1 cellular context compared by ENCODE assay signal in the genomic region with DNA sequence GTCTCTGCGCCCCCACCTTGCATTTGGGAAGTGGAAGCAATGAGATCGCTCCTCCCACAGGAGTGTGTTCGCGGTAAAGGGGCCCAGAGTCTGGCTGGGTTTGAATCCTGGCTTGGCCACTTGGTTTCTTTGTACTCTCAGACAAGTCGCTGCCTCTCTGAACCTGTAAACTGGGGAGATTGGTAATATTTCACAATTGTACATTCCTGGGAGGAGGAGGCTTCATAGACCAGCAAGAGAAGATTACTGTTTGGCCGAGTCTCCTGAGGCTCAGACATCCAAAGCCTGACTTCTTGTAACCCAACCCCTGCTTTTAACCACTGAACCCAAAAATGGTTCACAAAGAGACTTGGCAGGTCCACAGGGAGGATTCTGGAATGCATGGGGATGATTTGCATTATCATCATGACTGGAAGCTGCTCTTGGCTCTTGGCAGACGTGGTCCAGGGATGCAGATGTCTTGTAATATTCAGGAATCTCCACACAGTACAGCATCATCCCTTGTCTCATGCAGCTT.
TF ChIP-seq lines count a peak whose summit lies in the region.

No MANE protein-coding gene starts in this region.

TF ChIP-seq in K562, 482 proteins besides CTCF, POLR2A, EP300 and RAD21:
- TF ChIP-seq NFE2 (IDR thresholded peaks at IDR 0.05; ENCODE audit: low read depth) (0 out of 2 replicates have a peak, but pooled peaks have one; percentile 28), C11orf30 (IDR thresholded peaks at IDR 0.05; ENCODE audit: low read depth) (peak; percentile 23; the same call in 1 of the 2 replicates), STAT5B (CRISPR knock-in tag; IDR thresholded peaks at IDR 0.05) (no peak)
